In the genomic region with DNA sequence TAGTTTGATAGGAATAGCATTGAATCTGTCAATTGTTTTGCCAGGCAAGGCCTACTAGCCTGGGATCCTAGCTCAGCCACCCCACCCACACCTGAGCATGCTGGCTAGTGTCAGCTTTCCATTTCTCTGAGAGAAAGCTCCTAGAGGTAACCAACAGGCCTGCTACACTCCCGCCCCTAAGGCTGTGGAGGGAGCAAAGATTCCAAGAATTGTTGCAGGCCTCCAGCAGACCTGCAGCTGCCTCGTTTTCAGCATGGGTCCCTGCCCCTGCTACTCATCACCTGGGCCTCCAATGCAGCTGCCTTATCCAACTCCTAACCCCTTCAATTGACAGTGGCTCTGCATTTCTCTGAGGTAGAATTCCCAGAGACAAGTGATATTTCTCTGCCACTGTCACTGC, we compare ENCODE assay signal across 25 cellular contexts.
"Had no signal": no experiment of that assay in that cellular context is flagged by ENCODE, and none has a peak within 500 bp of the region (broad histone marks: within the 10 kb centered on the region; RNA-seq: fewer than 3 reads in every experiment).

No MANE protein-coding gene starts in this region.

- H3K36me3 Mint-ChIP-seq: memory B cell; naive thymus-derived CD4-positive, alpha-beta T cell; neural progenitor cell had no signal

- H3K79me2 ChIP-seq: parathyroid adenoma had no signal

- H3K4me3 ChIP-seq: gastrocnemius medialis, lung, neural progenitor cell, right lobe of liver, smooth muscle cell, suprapubic skin, transverse colon, vagina had no signal

- H3K27me3 Mint-ChIP-seq: effector memory CD8-positive, alpha-beta T cell; memory B cell; naive thymus-derived CD4-positive, alpha-beta T cell; progenitor cell of endocrine pancreas; stimulated activated naive CD8-positive, alpha-beta T cell treated with anti-CD3 and anti-CD28 coated beads, Interleukin-15, amount 100 ng/mL, for 72 hours had no signal

- H3K9me3 Mint-ChIP-seq: nephron had no signal

- H3K9ac ChIP-seq: neural progenitor cell, parathyroid adenoma had no signal

- H3K36me3 ChIP-seq: gastrocnemius medialis, neural progenitor cell, right lobe of liver, suprapubic skin, transverse colon, vagina had no signal

- ATAC-seq: effector memory CD8-positive, alpha-beta T cell; gastrocnemius medialis; left lobe of liver; naive thymus-derived CD4-positive, alpha-beta T cell; right lobe of liver; stimulated activated naive CD8-positive, alpha-beta T cell treated with anti-CD3 and anti-CD28 coated beads, Interleukin-15, amount 100 ng/mL, for 72 hours had no signal

- H3K4me2 ChIP-seq: neural progenitor cell, smooth muscle cell had no signal

- H3K4me1 Mint-ChIP-seq: memory B cell; naive thymus-derived CD4-positive, alpha-beta T cell; nephron; neural progenitor cell; stimulated activated naive CD8-positive, alpha-beta T cell treated with anti-CD3 and anti-CD28 coated beads, Interleukin-15, amount 100 ng/mL, for 72 hours had no signal

- H2AFZ ChIP-seq: neural progenitor cell, parathyroid adenoma had no signal

- H3K27ac ChIP-seq: gastrocnemius medialis, neural progenitor cell, parathyroid adenoma, right lobe of liver, suprapubic skin, transverse colon, vagina had no signal

- H3K4me1 ChIP-seq: gastrocnemius medialis, neural progenitor cell, parathyroid adenoma, right lobe of liver, suprapubic skin, transverse colon, vagina had no signal

- H3K27ac Mint-ChIP-seq: effector memory CD8-positive, alpha-beta T cell; memory B cell; naive thymus-derived CD4-positive, alpha-beta T cell; nephron; neural progenitor cell; progenitor cell of endocrine pancreas; stimulated activated naive CD8-positive, alpha-beta T cell treated with anti-CD3 and anti-CD28 coated beads, Interleukin-15, amount 100 ng/mL, for 72 hours had no signal

- DNase-seq: cortex of kidney; effector memory CD8-positive, alpha-beta T cell; gastrocnemius medialis; head of caudate nucleus; kidney; midbrain; naive thymus-derived CD4-positive, alpha-beta T cell; right lobe of liver; stimulated activated CD4-positive, alpha-beta T cell treated with anti-CD3 and anti-CD28 coated beads, Interleukin-12 subunit alpha, Interleukin-12 subunit beta, amount 100 ng/mL, for 4 hours; stimulated activated CD4-positive, alpha-beta T cell treated with anti-CD3 and anti-CD28 coated beads, Interleukin-1b, Interleukin-23, amount 100 ng/mL, for 48 hours; stimulated activated CD4-positive, alpha-beta T cell treated with anti-CD3 and anti-CD28 coated beads, Interleukin-4, amount 100 ng/mL, for 1 hour; stimulated activated CD8-positive, alpha-beta memory T cell treated with anti-CD3 and anti-CD28 coated beads, Interleukin-4, amount 100 ng/mL, for 48 hours; stimulated activated naive CD4-positive, alpha-beta T cell; stimulated activated naive CD8-positive, alpha-beta T cell treated with anti-CD3 and anti-CD28 coated beads, Interleukin-15, amount 100 ng/mL, for 72 hours; transverse colon had no signal

- H3K4me3 Mint-ChIP-seq: effector memory CD8-positive, alpha-beta T cell; memory B cell; naive thymus-derived CD4-positive, alpha-beta T cell; nephron; neural progenitor cell; stimulated activated naive CD8-positive, alpha-beta T cell treated with anti-CD3 and anti-CD28 coated beads, Interleukin-15, amount 100 ng/mL, for 72 hours had no signal

- H3K27me3 ChIP-seq: gastrocnemius medialis, neural progenitor cell, right lobe of liver, suprapubic skin, transverse colon, vagina had no signal

- H3K9me3 ChIP-seq: gastrocnemius medialis, right lobe of liver, suprapubic skin, vagina had no signal
